In the genomic region with DNA sequence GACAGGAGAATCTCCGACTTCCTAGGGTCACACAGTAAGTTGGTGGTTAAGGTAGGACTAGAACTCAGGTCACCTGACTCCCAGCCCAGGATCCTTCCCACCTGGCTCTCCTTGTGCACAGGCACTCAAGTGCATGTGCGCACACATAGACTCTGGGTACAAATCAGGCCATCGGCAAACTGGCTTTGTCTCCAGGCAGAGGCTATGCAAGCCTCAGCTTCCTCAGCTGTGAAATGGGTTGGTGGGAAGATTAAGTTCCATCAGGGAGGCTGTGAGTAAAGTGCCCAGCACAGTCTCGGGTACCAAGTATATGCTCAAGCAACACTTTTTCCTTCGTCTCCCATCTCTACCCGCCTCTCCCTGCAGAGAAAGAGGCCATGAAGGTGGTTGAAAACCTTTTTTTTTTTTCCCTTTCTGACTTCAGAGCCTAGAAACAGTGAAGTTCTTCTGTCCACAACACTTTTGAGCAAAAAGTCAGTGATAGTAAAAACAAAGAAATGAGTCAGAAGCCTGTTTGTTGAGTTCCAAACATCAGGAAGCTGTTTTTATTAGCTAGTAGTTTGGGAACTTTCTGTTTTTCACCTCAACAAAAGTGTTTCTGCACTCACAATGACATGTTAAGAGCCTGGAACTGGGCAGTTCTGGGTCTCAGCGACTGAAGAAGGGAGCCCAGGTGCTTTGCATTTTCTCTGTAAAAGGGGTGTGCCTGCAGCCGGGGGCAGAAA, we compare ENCODE assay signal across 17 cellular contexts.
"Had no signal": no experiment of that assay in that cellular context is flagged by ENCODE, and none has a peak within 500 bp of the region (broad histone marks: within the 10 kb centered on the region; RNA-seq: fewer than 3 reads in every experiment).

No MANE protein-coding gene starts in this region.

- H3K27ac ChIP-seq: ascending aorta, heart right ventricle, tibial nerve, WERI-Rb-1 had no signal

- H3K9me3 ChIP-seq: ascending aorta, heart right ventricle, mucosa of descending colon, tibial nerve had no signal

- DNase-seq: activated CD4-positive, alpha-beta T cell treated with anti-CD3 and anti-CD28 coated beads, Interleukin-2, amount 50 U/mL, for 48 hours; activated gamma-delta T cell; erythroblast; heart right ventricle; immature natural killer cell; left ventricle myocardium superior; naive B cell; stimulated activated CD4-positive, alpha-beta T cell treated with anti-CD3 and anti-CD28 coated beads, Interleukin-12 subunit alpha, Interleukin-12 subunit beta, amount 100 ng/mL, for 4 hours; stimulated activated CD4-positive, alpha-beta T cell treated with anti-CD3 and anti-CD28 coated beads, Interleukin-1b, Interleukin-23, amount 100 ng/mL, for 48 hours; stimulated activated CD8-positive, alpha-beta memory T cell treated with anti-CD3 and anti-CD28 coated beads, Interleukin-4, amount 100 ng/mL, for 48 hours; stimulated activated naive CD4-positive, alpha-beta T cell; WERI-Rb-1 had no signal

- H3K36me3 Mint-ChIP-seq: activated naive CD4-positive, alpha-beta T cell treated with anti-CD3 and anti-CD28 coated beads, Interleukin-2, amount 50 U/mL, for 24 hours; immature natural killer cell; naive B cell had no signal

- H3K4me1 ChIP-seq: ascending aorta, heart right ventricle, tibial nerve had no signal

- H3K27ac Mint-ChIP-seq: activated naive CD4-positive, alpha-beta T cell treated with anti-CD3 and anti-CD28 coated beads, Interleukin-2, amount 50 U/mL, for 24 hours; immature natural killer cell; naive B cell had no signal

- H3K9me3 Mint-ChIP-seq: activated naive CD4-positive, alpha-beta T cell treated with anti-CD3 and anti-CD28 coated beads, Interleukin-2, amount 50 U/mL, for 24 hours; immature natural killer cell; naive B cell; neural crest cell had no signal

- H3K4me1 Mint-ChIP-seq: activated naive CD4-positive, alpha-beta T cell treated with anti-CD3 and anti-CD28 coated beads, Interleukin-2, amount 50 U/mL, for 24 hours; immature natural killer cell; naive B cell had no signal

- H3K36me3 ChIP-seq: ascending aorta, heart right ventricle, tibial nerve had no signal

- H3K27me3 ChIP-seq: ascending aorta, tibial nerve had no signal

- H3K4me3 ChIP-seq: ascending aorta, heart right ventricle, mucosa of descending colon, tibial nerve had no signal

- H3K27me3 Mint-ChIP-seq: activated naive CD4-positive, alpha-beta T cell treated with anti-CD3 and anti-CD28 coated beads, Interleukin-2, amount 50 U/mL, for 24 hours had no signal

- ATAC-seq: heart right ventricle, left ventricle myocardium superior, mucosa of descending colon had no signal

- H3K4me3 Mint-ChIP-seq: activated naive CD4-positive, alpha-beta T cell treated with anti-CD3 and anti-CD28 coated beads, Interleukin-2, amount 50 U/mL, for 24 hours; immature natural killer cell; naive B cell; neural crest cell had no signal
